Comparison of ENCODE assay signal across 31 cellular contexts in genomic region chr1:219773110-219773509, GRCh38.
"Had no signal": no experiment of that assay in that cellular context is flagged by ENCODE, and none has a peak within 500 bp of the region (broad histone marks: within the 10 kb centered on the region; RNA-seq: fewer than 3 reads in every experiment).

No MANE protein-coding gene starts in this region.

- H3K9me3 Mint-ChIP-seq: endodermal cell; T-helper 1 cell treated with Interleukin-12 subunit alpha and Interleukin-12 subunit beta and Interleukin-4 antibody, amounts not matched to agents 30 μg/mL and 1 μg/mL, for 36 hours had no signal

- ATAC-seq: activated CD4-positive, CD25-positive, alpha-beta regulatory T cell treated with anti-CD3 and anti-CD28 coated beads, Interleukin-2, amount 50 U/mL, for 24 hours; activated CD8-positive, alpha-beta T cell treated with anti-CD3 and anti-CD28 coated beads for 36 hours; activated T-cell treated with anti-CD3 and anti-CD28 coated beads, Interleukin-2, amount 50 U/mL, for 4 hours; activated T-helper 17 cell treated with anti-CD3 and anti-CD28 coated beads, Interleukin-2, amount 50 U/mL, for 72 hours; esophagus mucosa; gastrocnemius medialis; T-cell had no signal

- H3K9me3 ChIP-seq: colonic mucosa, gastrocnemius medialis had no signal

- H3K4me3 ChIP-seq: colonic mucosa, gastrocnemius medialis, heart left ventricle had no signal

- H3K27ac ChIP-seq: brain microvascular endothelial cell, colonic mucosa, gastrocnemius medialis, WERI-Rb-1 had no signal

- H3K27ac Mint-ChIP-seq: activated B cell treated with CpG ODN at 0.5 μM for 24 hours; activated CD8-positive, alpha-beta T cell treated with anti-CD3 and anti-CD28 coated beads for 36 hours; activated naive CD8-positive, alpha-beta T cell; activated T-helper 17 cell treated with anti-CD3 and anti-CD28 coated beads, Interleukin-2, amount 50 U/mL, for 72 hours; endodermal cell; T-cell; T-helper 1 cell treated with Interleukin-12 subunit alpha and Interleukin-12 subunit beta and Interleukin-4 antibody, amounts not matched to agents 30 μg/mL and 1 μg/mL, for 36 hours had no signal

- H3K36me3 ChIP-seq: brain microvascular endothelial cell, colonic mucosa, gastrocnemius medialis, heart left ventricle, WERI-Rb-1 had no signal

- H3K4me3 Mint-ChIP-seq: activated B cell treated with CpG ODN at 0.5 μM for 24 hours; activated CD8-positive, alpha-beta T cell treated with anti-CD3 and anti-CD28 coated beads for 36 hours; activated naive CD8-positive, alpha-beta T cell; activated T-cell treated with anti-CD3 and anti-CD28 coated beads, Interleukin-2, amount 50 U/mL, for 4 hours; activated T-helper 17 cell treated with anti-CD3 and anti-CD28 coated beads, Interleukin-2, amount 50 U/mL, for 72 hours; endodermal cell; T-cell; T-helper 1 cell treated with Interleukin-12 subunit alpha and Interleukin-12 subunit beta and Interleukin-4 antibody, amounts not matched to agents 30 μg/mL and 1 μg/mL, for 36 hours had no signal

- H3K4me1 Mint-ChIP-seq: activated T-helper 17 cell treated with anti-CD3 and anti-CD28 coated beads, Interleukin-2, amount 50 U/mL, for 72 hours; T-cell had no signal

- DNase-seq: activated B cell treated with CpG ODN at 0.5 μM for 24 hours; activated CD4-positive, alpha-beta T cell treated with anti-CD3 and anti-CD28 coated beads for 48 hours; activated CD4-positive, alpha-beta T cell treated with anti-CD3 and anti-CD28 coated beads, Interleukin-2, amount 50 U/mL, for 1 hour; activated CD4-positive, alpha-beta T cell treated with anti-CD3 and anti-CD28 coated beads, Interleukin-2, amount 50 U/mL, for 48 hours; activated CD8-positive, alpha-beta memory T cell treated with anti-CD3 and anti-CD28 coated beads for 24 hours; activated CD8-positive, alpha-beta T cell treated with anti-CD3 and anti-CD28 coated beads for 36 hours; activated effector memory CD4-positive, alpha-beta T cell treated with Interleukin-2 at 50 U/mL for 16 hours; activated gamma-delta T cell treated with Interleukin-2 at 50 U/mL for 16 hours; activated naive CD4-positive, alpha-beta T cell treated with anti-CD3 and anti-CD28 coated beads, Interleukin-2, amount 50 U/mL, for 16 hours; activated naive CD4-positive, alpha-beta T cell treated with Interleukin-2 at 50 U/mL for 16 hours; activated T-cell treated with anti-CD3 and anti-CD28 coated beads, Interleukin-2, amount 50 U/mL, for 4 hours; amniotic stem cell; anterior cingulate cortex; brain microvascular endothelial cell; central memory CD4-positive, alpha-beta T cell; cerebellar nuclear complex; colonic mucosa; effector memory CD4-positive, alpha-beta T cell; endodermal cell; foreskin fibroblast; gastrocnemius medialis; glutamatergic neuron; heart left ventricle; T-cell; T1000; WERI-Rb-1 had no signal

- H3K27me3 ChIP-seq: brain microvascular endothelial cell, colonic mucosa, gastrocnemius medialis, heart left ventricle had no signal

- H3K36me3 Mint-ChIP-seq: activated naive CD8-positive, alpha-beta T cell; T-cell had no signal

- H3K27me3 Mint-ChIP-seq: activated B cell treated with CpG ODN at 0.5 μM for 24 hours; activated CD8-positive, alpha-beta T cell treated with anti-CD3 and anti-CD28 coated beads for 36 hours; activated naive CD8-positive, alpha-beta T cell; activated T-helper 17 cell treated with anti-CD3 and anti-CD28 coated beads, Interleukin-2, amount 50 U/mL, for 72 hours; T-cell had no signal

- H3K4me1 ChIP-seq: colonic mucosa, gastrocnemius medialis had no signal
